8 cellular contexts compared by ENCODE assay signal in the genomic region with DNA sequence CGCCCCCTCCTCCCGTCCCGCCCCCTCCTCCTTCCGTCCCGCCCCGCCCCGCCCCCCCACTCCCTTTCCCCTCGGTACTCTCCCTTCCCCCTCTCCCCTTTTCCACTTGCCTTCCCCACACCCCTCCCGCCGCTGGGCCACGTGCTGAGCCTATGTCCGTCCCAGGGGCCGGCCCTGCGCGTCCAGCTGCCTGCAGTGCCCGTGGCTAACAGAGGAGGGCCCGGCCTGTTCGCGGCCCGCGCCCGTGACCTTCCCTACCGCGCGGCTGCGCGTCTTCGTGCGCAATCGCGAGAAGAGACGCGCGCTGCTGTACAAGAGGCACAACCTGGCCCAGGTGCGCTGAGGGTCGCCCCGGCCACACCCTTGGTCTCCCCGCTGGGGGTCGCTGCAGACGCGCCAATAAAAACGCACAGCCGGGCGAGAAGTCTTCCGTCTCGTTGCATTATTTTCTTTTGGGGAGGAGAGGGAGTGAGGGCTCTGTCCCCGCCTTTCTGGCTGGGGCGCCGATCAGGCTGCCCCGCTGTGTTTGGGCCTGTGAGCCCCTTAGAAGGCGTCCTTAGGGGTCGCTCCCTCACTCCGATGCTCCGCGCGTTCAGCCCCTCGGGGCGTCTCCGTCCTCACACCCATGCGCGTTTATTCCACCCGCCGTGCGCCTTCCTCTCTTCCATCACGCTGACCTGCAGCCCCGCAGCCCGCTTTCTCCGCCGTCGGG. TPM values are rescaled to one million over a fixed set of nuclear protein-coding genes. Genes with fewer than 3 reads are reported as not detected.
DNase-seq lines count a peak whose midpoint lies in the region; ATAC-seq and TF ChIP-seq lines count a peak whose summit lies in the region.

No MANE protein-coding gene starts in this region.

- in situ Hi-C loops in SK-MEL-5 (cut with HindIII; ENCODE audit: low pct_unique_long_range_greater_than_20kb, low sequenced_read_pairs), result no loop called here

- H3K27me3 Mint-ChIP-seq in activated naive CD8-positive, alpha-beta T cell treated with anti-CD3 and anti-CD28 coated beads, Interleukin-2, amount 50 U/mL, for 24 hours, result peaks cover 17% of the 10 kb centered on the region

- no peaks in the 10 kb centered on the region for H3K36me3 ChIP-seq in HUES48 (ENCODE audit: control insufficient read depth, insufficient read depth, low read length)
- peaks cover 0 to 36% (median 0%) of the 10 kb centered on the region in 9 donors for H3K36me3 ChIP-seq in heart right ventricle
- H3K36me3 ChIP-seq in parathyroid adenoma (ENCODE audit: control insufficient read depth, insufficient read depth, low read length), result no peaks in the 10 kb centered on the region
- no peaks in the 10 kb centered on the region for H3K36me3 ChIP-seq in upper lobe of right lung

- peak; percentile 58 for DNase-seq in Ammon's horn (ENCODE audit: low spot score)
- DNase-seq in SK-MEL-5 (ENCODE audit: low read depth, low spot score), result peak; percentile 74
- peak; percentile 66 for DNase-seq in activated naive CD8-positive, alpha-beta T cell treated with anti-CD3 and anti-CD28 coated beads, Interleukin-2, amount 50 U/mL, for 24 hours
- DNase-seq in heart right ventricle, result peak; percentile 61 to 76
- peak; percentile 91 for DNase-seq in upper lobe of right lung

- no peaks in the 10 kb centered on the region for H3K4me1 ChIP-seq in HUES48 (ENCODE audit: control insufficient read depth, insufficient read depth, low read length)
- H3K4me1 ChIP-seq in heart right ventricle, result peaks cover 10 to 42% (median 29%) of the 10 kb centered on the region in 9 donors
- no peaks in the 10 kb centered on the region for H3K4me1 ChIP-seq in parathyroid adenoma
- no peaks in the 10 kb centered on the region for H3K4me1 ChIP-seq in upper lobe of right lung

- H2AFZ ChIP-seq in parathyroid adenoma, result peak overlapping the region; percentile 81

- H3K4me3 ChIP-seq in HUES48 (ENCODE audit: low read depth, low read length), result peak overlapping the region; percentile 87
- H3K4me3 ChIP-seq in heart right ventricle, result peak overlapping the region; percentile 14 to 63 (median 52)
- H3K4me3 ChIP-seq in parathyroid adenoma (ENCODE audit: low read depth, low read length), result peak overlapping the region; percentile 75
- H3K4me3 ChIP-seq in upper lobe of right lung, result peak overlapping the region; percentile 56

- H3K79me2 ChIP-seq in parathyroid adenoma, result no peaks in the 10 kb centered on the region

- peak; percentile 42 for ATAC-seq in activated naive CD8-positive, alpha-beta T cell treated with anti-CD3 and anti-CD28 coated beads, Interleukin-2, amount 50 U/mL, for 24 hours
- peak in 7 of 8 donors; percentile 11 to 67 (median 38) for ATAC-seq in heart right ventricle
- peak; percentile 86 for ATAC-seq in upper lobe of right lung
- ATAC-seq in GM21717 (IDR thresholded peaks at IDR 0.05; ENCODE audit: unreplicated experiment), result no peak

- H3K9me3 ChIP-seq in HUES48 (ENCODE audit: control insufficient read depth, insufficient read depth, low read length) (no peaks in the 10 kb centered on the region), heart right ventricle (no peaks in the 10 kb centered on the region), parathyroid adenoma (ENCODE audit: control insufficient read depth, low read length) (no peaks in the 10 kb centered on the region), upper lobe of right lung (no peaks in the 10 kb centered on the region)

- no peaks in the 10 kb centered on the region for H3K9me3 Mint-ChIP-seq in activated naive CD8-positive, alpha-beta T cell treated with anti-CD3 and anti-CD28 coated beads, Interleukin-2, amount 50 U/mL, for 24 hours

- TF ChIP-seq CTCF in heart right ventricle (IDR thresholded peaks at IDR 0.05) (peak in 8 of 9 donors; percentile 27 to 63 (median 50)), parathyroid adenoma (IDR thresholded peaks at IDR 0.05) (peak; percentile 51), upper lobe of right lung (IDR thresholded peaks at IDR 0.05) (peak; percentile 56)

- intact Hi-C loops in heart right ventricle (cut with DNase I), result no loop called here
- intact Hi-C loops in upper lobe of right lung (cut with DNase I), result no loop called here

- WGBS in heart right ventricle, 2 donors, result 24 to 32% methylated on average over 62 to 66 of the region's 70 CpGs

- H3K9ac ChIP-seq in HUES48 (ENCODE audit: low read depth, low read length) (peak overlapping the region; percentile 78), parathyroid adenoma (no peak overlapping the region)

- peak overlapping the region; percentile 75 for H3K4me3 Mint-ChIP-seq in activated naive CD8-positive, alpha-beta T cell treated with anti-CD3 and anti-CD28 coated beads, Interleukin-2, amount 50 U/mL, for 24 hours

- H3K4me1 Mint-ChIP-seq in activated naive CD8-positive, alpha-beta T cell treated with anti-CD3 and anti-CD28 coated beads, Interleukin-2, amount 50 U/mL, for 24 hours, result peaks cover 7% of the 10 kb centered on the region

- no peaks in the 10 kb centered on the region for H3K36me3 Mint-ChIP-seq in activated naive CD8-positive, alpha-beta T cell treated with anti-CD3 and anti-CD28 coated beads, Interleukin-2, amount 50 U/mL, for 24 hours (ENCODE audit: low read depth)

- H3K27me3 ChIP-seq in HUES48 (ENCODE audit: control insufficient read depth, insufficient read depth, low read length) (peaks cover 47% of the 10 kb centered on the region), heart right ventricle (peaks cover 0 to 28% (median 0%) of the 10 kb centered on the region in 7 donors), parathyroid adenoma (ENCODE audit: control insufficient read depth, insufficient read depth, low read length) (no peaks in the 10 kb centered on the region), upper lobe of right lung (no peaks in the 10 kb centered on the region)

- H3K27ac ChIP-seq in HUES48 (ENCODE audit: low read depth, low read length), result no peak overlapping the region
- peak overlapping the region in 4 of 10 donors; percentile 12 to 63 (median 50) for H3K27ac ChIP-seq in heart right ventricle
- H3K27ac ChIP-seq in parathyroid adenoma, result peak overlapping the region; percentile 42
- H3K27ac ChIP-seq in upper lobe of right lung, result peak overlapping the region; percentile 11

- no peak overlapping the region for H3K27ac Mint-ChIP-seq in activated naive CD8-positive, alpha-beta T cell treated with anti-CD3 and anti-CD28 coated beads, Interleukin-2, amount 50 U/mL, for 24 hours

- H3K4me2 ChIP-seq in parathyroid adenoma (ENCODE audit: low read length), result peak overlapping the region; percentile 97

RNA-seq across cellular contexts. Expression of gene TRIM11, which starts 28.0 kb away (rescaled TPM):
- 14.7 and 17.0 TPM in 2 replicates for total RNA-seq in SK-MEL-5 (2014; rRNA removed; shearing (Covaris generic))
- polyA plus RNA-seq in SK-MEL-5 (2015; cell fraction: cytosol; rRNA removed), result 41.5 and 45.8 TPM in 2 replicates
- 53.1 and 63.5 TPM in 2 replicates for polyA plus RNA-seq in SK-MEL-5 (2015; cell fraction: nucleus; rRNA removed)
- total RNA-seq in heart right ventricle (10 to 100 TPM in 1 of 10 donors, 1 to 10 TPM in 9; 5.2 to 11.2 (median 6.9) TPM), upper lobe of right lung (22.8 TPM)
- 1 to 10 TPM; 7.1 to 8.8 TPM for polyA plus RNA-seq in heart right ventricle

RNA-seq across cellular contexts. Expression of gene TRIM17, which starts 38.1 kb away (rescaled TPM):
- total RNA-seq in SK-MEL-5 (2014; rRNA removed; shearing (Covaris generic)), result not detected in 2 replicates
- polyA plus RNA-seq in SK-MEL-5 (2015; cell fraction: cytosol; rRNA removed), result not detected in 2 replicates
- not detected in 2 replicates for polyA plus RNA-seq in SK-MEL-5 (2015; cell fraction: nucleus; rRNA removed)
- total RNA-seq in heart right ventricle (under 1 TPM in 7 of 10 donors, not detected in 3; 0.14 to 0.44 (median 0.34) TPM), upper lobe of right lung (2.6 TPM)
- polyA plus RNA-seq in heart right ventricle, result under 1 TPM; 0.20 to 0.37 TPM
